ENCODE assay signal across 8 cellular contexts in the genomic region with DNA sequence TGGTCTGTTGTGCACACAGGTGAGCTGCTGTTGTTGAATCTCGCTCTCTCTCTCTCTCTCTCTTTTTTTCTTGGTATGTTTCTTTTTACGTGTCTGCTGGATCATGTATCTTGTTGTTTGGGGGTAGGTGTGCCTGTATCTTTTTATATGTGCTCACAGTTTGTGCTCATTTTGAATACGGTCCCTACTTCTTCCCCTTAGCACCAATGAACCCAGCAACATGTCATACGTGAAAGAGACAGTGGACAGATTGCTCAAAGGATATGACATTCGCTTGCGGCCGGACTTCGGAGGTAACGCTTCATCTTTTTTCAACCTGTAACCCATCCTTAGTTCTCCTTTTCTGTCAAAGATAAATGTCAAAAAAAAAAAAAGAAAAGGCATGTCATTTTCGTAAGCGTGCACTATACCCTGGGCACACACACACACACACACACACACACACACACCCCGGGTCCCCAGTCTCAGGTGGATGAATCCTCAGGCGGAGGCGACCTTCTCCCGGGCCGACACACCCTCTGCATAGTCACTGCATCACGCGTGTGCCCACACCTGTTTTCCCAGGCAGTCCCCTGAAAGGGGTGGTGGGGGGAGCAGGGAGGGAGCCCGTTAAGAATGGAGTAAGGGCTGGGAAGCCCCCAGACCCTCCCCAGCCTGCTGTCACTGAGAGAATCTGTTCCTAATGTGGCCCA. TPM values are rescaled to one million over a fixed set of nuclear protein-coding genes. Genes with fewer than 3 reads are reported as not detected.
A peak's percentile ranks its signal among the peaks of the same experiment; 100 is the strongest.
DNase-seq lines count a peak whose midpoint lies in the region; FAIRE-seq and TF ChIP-seq lines count a peak whose summit lies in the region.

No MANE protein-coding gene starts in this region.

- H3K27me3 ChIP-seq in Loucy (ENCODE audit: insufficient read depth, low read length, poor library complexity, severe bottlenecking) (no peaks in the 10 kb centered on the region), transverse colon (peaks cover 27% of the 10 kb centered on the region)

- H3K4me2 ChIP-seq in Loucy (ENCODE audit: low read depth, low read length, poor library complexity, severe bottlenecking) = peak overlapping the region; percentile 31

- WGBS in lower leg skin, 2 donors = 2% methylated on average over 18 of the region's 19 CpGs
- WGBS in transverse colon (ENCODE audit: low coverage in 1 of 2), 2 donors = 7 to 12% methylated on average over 9 to 17 of the region's 19 CpGs

- no peaks in the 10 kb centered on the region for H3K9me3 ChIP-seq in Loucy (ENCODE audit: insufficient read depth, low read depth, low read length)
- H3K9me3 ChIP-seq in transverse colon = no peaks in the 10 kb centered on the region

- no peaks in the 10 kb centered on the region for H3K36me3 ChIP-seq in Loucy (ENCODE audit: insufficient read depth, low read length)
- H3K36me3 ChIP-seq in transverse colon = no peaks in the 10 kb centered on the region

- no peaks in the 10 kb centered on the region for H4K20me1 ChIP-seq in Loucy (ENCODE audit: insufficient read depth, low read length, poor library complexity, severe bottlenecking)

- H3K4me1 ChIP-seq in Loucy (ENCODE audit: insufficient read depth, low read length, poor library complexity, severe bottlenecking) (no peaks in the 10 kb centered on the region), transverse colon (peaks cover 0 to 16% (median 7%) of the 10 kb centered on the region in 4 donors)

- no peak overlapping the region for H2AFZ ChIP-seq in Loucy (ENCODE audit: low read length)

- no peaks in the 10 kb centered on the region for H3K9me2 ChIP-seq in Loucy (replicated peaks; ENCODE audit: low read depth, low read length)

- no peak overlapping the region for H3K4me3 ChIP-seq in Loucy (ENCODE audit: low read length, poor library complexity, severe bottlenecking)
- peak overlapping the region; percentile 0 for H3K4me3 ChIP-seq in lower leg skin (ENCODE audit: low read depth, poor library complexity, severe bottlenecking)
- H3K4me3 ChIP-seq in transverse colon = peak overlapping the region in 3 of 4 donors; percentile 23 to 52 (median 38)

- TF ChIP-seq POLR2A in GM12891 (IDR thresholded peaks at IDR 0.05; ENCODE audit: low read depth, low read length) (no peak), lower leg skin (IDR thresholded peaks at IDR 0.05) (no peak), transverse colon (IDR thresholded peaks at IDR 0.05) (no peak)

- H3F3A ChIP-seq in Loucy (ENCODE audit: low read depth) = no peaks in the 10 kb centered on the region

- no peak for TF ChIP-seq EP300 in transverse colon (IDR thresholded peaks at IDR 0.05; ENCODE audit: low read depth)

- in situ Hi-C loops in transverse colon (cut with MboI; ENCODE audit: low pct_ligation_motif_present in 1 of 4, low pct_unique_long_range_greater_than_20kb in 1 of 4, low sequenced_read_pairs in 3 of 4) = no loop called here

- no peak overlapping the region for H3K27ac ChIP-seq in transverse colon

- DNase-seq in GM12891 (ENCODE audit: insufficient read length, low spot score) (no peak), cerebellar cortex (ENCODE audit: low spot score) (peak; percentile 55), lower leg skin (ENCODE audit: low spot score in 2 of 2) (no peak), transverse colon (peak; percentile 14), DMS79 treated with DMSO at 0.1 percent for 48 hours (lab: John Stamatoyannopoulos, UW) (no peak), amniotic stem cell (lab: John Stamatoyannopoulos, UW) (no peak)
- DNase-seq in NK-92 treated with Interleukin-12 subunit alpha and Interleukin-12 subunit beta, amount 100 ng/mL, for 24 hours (lab: John Stamatoyannopoulos, UW) = no peak

- intact Hi-C loops in lower leg skin (cut with DNase I; ENCODE audit: low total_unique reads) (no loop called here), transverse colon (cut with DNase I; ENCODE audit: low total_unique reads) (no loop called here)

- FAIRE-seq in GM12891 (lab: Jason Lieb, UNC) = peak; percentile 28

- H3K79me2 ChIP-seq in Loucy (ENCODE audit: insufficient read depth, low read length) = no peaks in the 10 kb centered on the region

- H3K9ac ChIP-seq in Loucy (ENCODE audit: low read depth, low read length, poor library complexity, severe bottlenecking) = no peak overlapping the region

- TF ChIP-seq CTCF in Loucy (conservative IDR thresholded peaks at IDR 0.05; ENCODE audit: low read length) (no peak), lower leg skin (IDR thresholded peaks at IDR 0.05) (no peak), transverse colon (IDR thresholded peaks at IDR 0.05) (no peak)

TF ChIP-seq in GM12891, 5 proteins besides CTCF, POLR2A, EP300 and RAD21:
- no peak for TF ChIP-seq PAX5 (IDR thresholded peaks at IDR 0.05; ENCODE audit: insufficient read depth, low read length, severe bottlenecking)

RNA-seq across cellular contexts. Expression of a gene that starts 0.5 kb away (rescaled TPM):
- polyA plus RNA-seq in GM12891 (2012; ENCODE audit: low read depth, missing spikeins) = not detected
- total RNA-seq in lower leg skin (not detected), transverse colon (10 to 100 TPM in 1 of 4 donors, under 1 TPM in 2, not detected in 1; 0.14 to 19.7 (median 0.48) TPM)

RNA-seq across cellular contexts. Expression of a gene that starts 38.5 kb away (rescaled TPM):
- 0.21 TPM for polyA plus RNA-seq in GM12891 (2012; ENCODE audit: low read depth, missing spikeins)
- total RNA-seq in lower leg skin (under 1 TPM in 3 of 4 donors, not detected in 1; 0.08 to 0.71 (median 0.27) TPM), transverse colon (under 1 TPM in 1 of 4 donors, not detected in 3; 0.16 TPM)

Comparison
In these comparisons a context has a peak if more than half of its experiments do, and no peak if none do; other contexts are left out.
1. DNase-seq: peak in cerebellar cortex (single experiment) and transverse colon (single experiment); none in GM12891 (single experiment), lower leg skin (0 of 2), DMS79 treated with DMSO at 0.1 percent for 48 hours (single experiment), NK-92 treated with Interleukin-12 subunit alpha and Interleukin-12 subunit beta, amount 100 ng/mL, for 24 hours (single experiment) and amniotic stem cell (single experiment).